Comparison of ENCODE assay signal across 1 cellular context in genomic region chr1:149937779-149938178, GRCh38.
TF ChIP-seq lines count a peak whose summit lies in the region.

No MANE protein-coding gene starts in this region.

TF ChIP-seq in IMR-90, 13 proteins besides CTCF, POLR2A, EP300 and RAD21:
- TF ChIP-seq CHD1 (IDR thresholded peaks at IDR 0.05; ENCODE audit: low read depth, low read length) (no peak), ELK1 (IDR thresholded peaks at IDR 0.05; ENCODE audit: borderline replicate concordance, low read depth, low read length) (no peak), MXI1 (IDR thresholded peaks at IDR 0.05; ENCODE audit: borderline replicate concordance, low read depth, low read length) (no peak), MAZ (IDR thresholded peaks at IDR 0.05; ENCODE audit: borderline replicate concordance, low read depth, low read length) (no peak), NFE2L2 (IDR thresholded peaks at IDR 0.05; ENCODE audit: low read depth, low read length) (no peak), RCOR1 (IDR thresholded peaks at IDR 0.05; ENCODE audit: insufficient replicate concordance, low read length) (no peak), USF2 (IDR thresholded peaks at IDR 0.05; ENCODE audit: low read depth, low read length) (no peak), MAFK (IDR thresholded peaks at IDR 0.05; ENCODE audit: low read depth, low read length) (no peak), CEBPB (IDR thresholded peaks at IDR 0.05; ENCODE audit: low read depth, low read length) (no peak), FOS (IDR thresholded peaks at IDR 0.05; ENCODE audit: low read depth, low read length) (no peak), BHLHE40 (IDR thresholded peaks at IDR 0.05; ENCODE audit: low read depth, low read length) (no peak), SMC3 (IDR thresholded peaks at IDR 0.05; ENCODE audit: low read depth, low read length) (no peak), RFX5 (IDR thresholded peaks at IDR 0.05; ENCODE audit: low read depth, low read length) (no peak)
